1 cellular context compared by ENCODE assay signal in the genomic region with DNA sequence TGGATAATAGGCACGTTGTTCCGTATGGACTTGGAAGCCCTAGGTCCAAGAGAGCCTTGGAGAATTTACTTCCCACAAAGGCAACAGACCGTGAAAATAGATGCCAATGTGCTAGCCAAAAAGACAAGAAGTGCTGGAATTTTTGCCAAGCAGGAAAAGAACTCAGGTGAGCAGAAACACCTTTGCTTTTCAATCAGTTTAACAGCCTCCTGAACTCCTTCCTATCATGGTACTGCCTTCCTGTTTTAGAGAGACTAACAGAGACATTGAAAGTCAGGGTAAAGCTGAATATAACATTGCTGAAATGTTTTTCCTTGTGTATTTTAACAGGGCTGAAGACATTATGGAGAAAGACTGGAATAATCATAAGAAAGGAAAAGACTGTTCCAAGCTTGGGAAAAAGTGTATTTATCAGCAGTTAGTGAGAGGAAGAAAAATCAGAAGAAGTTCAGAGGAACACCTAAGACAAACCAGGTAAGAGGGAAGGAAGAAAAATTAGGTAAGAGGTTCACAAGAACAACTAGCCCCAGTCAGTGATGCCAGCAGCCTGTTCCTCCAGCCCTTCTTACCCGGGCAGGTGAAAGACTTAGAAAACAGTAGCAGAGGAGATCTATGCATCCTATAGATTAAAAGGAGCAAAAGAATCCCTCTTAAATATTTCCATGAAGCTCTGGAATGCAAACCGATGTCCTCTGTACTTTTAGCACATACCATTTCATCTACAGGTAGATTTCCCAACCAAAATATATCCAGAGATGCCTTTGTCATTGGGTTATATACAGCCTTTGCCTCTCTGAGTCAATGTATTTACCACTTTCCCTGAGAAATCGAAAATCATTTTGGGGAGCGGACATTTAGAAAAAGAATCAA.
TF ChIP-seq lines count a peak whose summit lies in the region.

No MANE protein-coding gene starts in this region.

TF ChIP-seq in endothelial cell of umbilical vein, 7 proteins besides CTCF, POLR2A, EP300 and RAD21:
- TF ChIP-seq POLR2AphosphoS5 (IDR thresholded peaks at IDR 0.05; ENCODE audit: insufficient read depth, low read depth, low read length) (peak; percentile 49), FOS (IDR thresholded peaks at IDR 0.05; ENCODE audit: borderline replicate concordance, insufficient read depth, low read length) (no peak), EZH2 (IDR thresholded peaks at IDR 0.05; ENCODE audit: borderline replicate concordance, low read depth, low read length, severe bottlenecking) (no peak)
